14 cellular contexts compared by ENCODE assay signal in the genomic region with DNA sequence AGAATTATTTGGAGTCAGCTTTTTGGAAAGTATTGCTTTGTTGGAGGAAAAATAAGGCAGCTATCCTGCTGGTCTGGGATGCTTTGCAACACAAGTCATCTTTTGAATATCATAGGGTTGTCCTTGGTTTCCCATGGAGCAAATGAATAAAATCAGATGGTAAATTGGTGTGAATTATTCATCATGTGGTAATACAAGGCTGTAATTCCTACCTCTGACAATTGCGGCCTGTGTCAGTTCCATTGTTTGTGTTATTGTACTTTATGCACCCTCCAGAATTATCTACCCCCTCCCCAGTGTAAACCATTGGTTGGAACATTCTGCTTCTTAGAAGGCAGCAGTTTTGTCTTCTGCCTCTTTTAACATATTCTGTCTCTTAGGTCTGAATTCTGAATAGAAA.
A peak's percentile ranks its signal among the peaks of the same experiment; 100 is the strongest.
DNase-seq lines count a peak whose midpoint lies in the region; ATAC-seq and TF ChIP-seq lines count a peak whose summit lies in the region.
"Had no signal": no experiment of that assay in that cellular context is flagged by ENCODE, and none has a peak within 500 bp of the region (broad histone marks: within the 10 kb centered on the region; RNA-seq: fewer than 3 reads in every experiment).

No MANE protein-coding gene starts in this region.

- CTCF ChIA-PET in HEK293 (lab: Yijun Ruan, JAX) = no interaction called here

- no peak for TF ChIP-seq CTCF in HEK293 (tag by site-specific recombination; IDR thresholded peaks at IDR 0.05)

- no peak for ATAC-seq in GM18861 (IDR thresholded peaks at IDR 0.05; ENCODE audit: unreplicated experiment)
- ATAC-seq: CD8-positive, alpha-beta T cell; GM12878 had no signal

- H3K36me3 ChIP-seq in HEK293 (ENCODE audit: control insufficient read depth in 2 of 2, insufficient read depth in 1 of 2, low read length in 2 of 2) = peaks cover 0 to 9% of the 10 kb centered on the region in 2 experiments; a peak in 2 of 3 replicates

- POLR2A ChIA-PET in HEK293 (lab: Yijun Ruan, JAX) = no interaction called here

- no peak overlapping the region for H3K4me3 ChIP-seq in HEK293 (ENCODE audit: low read depth, low read length)
- H3K4me3 ChIP-seq: BLaER1 treated with 17β-estradiol and CSF1 and Interleukin-3, amounts not matched to agents 10 nM and 100 nM; GM12878 had no signal

- no peaks in the 10 kb centered on the region for H3K9me3 ChIP-seq in HEK293 (ENCODE audit: control insufficient read depth, insufficient read depth, low read depth, low read length)
- H3K9me3 ChIP-seq: BLaER1 treated with 17β-estradiol and CSF1 and Interleukin-3, amounts not matched to agents 10 nM and 100 nM had no signal

- H3K4me1 ChIP-seq in HEK293 (ENCODE audit: control insufficient read depth, insufficient read depth, low read length) = no peaks in the 10 kb centered on the region
- H3K4me1 ChIP-seq: BLaER1 treated with 17β-estradiol and CSF1 and Interleukin-3, amounts not matched to agents 10 nM and 100 nM had no signal

- H3K27ac ChIP-seq in HEK293 (ENCODE audit: extremely low read depth, low read depth, low read length) = no peak overlapping the region
- H3K27ac ChIP-seq: BLaER1 treated with 17β-estradiol and CSF1 and Interleukin-3, amounts not matched to agents 10 nM and 100 nM had no signal

- DNase-seq in NCI-H2081 (lab: John Stamatoyannopoulos, UW) = peak; percentile 39 to 73
- DNase-seq in NCI-H69 (lab: John Stamatoyannopoulos, UW) = peak; percentile 74
- DNase-seq in pons (ENCODE audit: low spot score) = peak; percentile 38
- DNase-seq in MV-4-11 (lab: John Stamatoyannopoulos, UW) = no peak
- no peak for DNase-seq in stimulated activated naive CD4-positive, alpha-beta T cell (lab: John Stamatoyannopoulos, UW)
- DNase-seq: Calu3; CD8-positive, alpha-beta T cell; DND-41; EL; H9 had no signal

TF ChIP-seq in HEK293, 187 proteins besides CTCF, POLR2A, EP300 and RAD21:
- TF ChIP-seq, protein P1, sequence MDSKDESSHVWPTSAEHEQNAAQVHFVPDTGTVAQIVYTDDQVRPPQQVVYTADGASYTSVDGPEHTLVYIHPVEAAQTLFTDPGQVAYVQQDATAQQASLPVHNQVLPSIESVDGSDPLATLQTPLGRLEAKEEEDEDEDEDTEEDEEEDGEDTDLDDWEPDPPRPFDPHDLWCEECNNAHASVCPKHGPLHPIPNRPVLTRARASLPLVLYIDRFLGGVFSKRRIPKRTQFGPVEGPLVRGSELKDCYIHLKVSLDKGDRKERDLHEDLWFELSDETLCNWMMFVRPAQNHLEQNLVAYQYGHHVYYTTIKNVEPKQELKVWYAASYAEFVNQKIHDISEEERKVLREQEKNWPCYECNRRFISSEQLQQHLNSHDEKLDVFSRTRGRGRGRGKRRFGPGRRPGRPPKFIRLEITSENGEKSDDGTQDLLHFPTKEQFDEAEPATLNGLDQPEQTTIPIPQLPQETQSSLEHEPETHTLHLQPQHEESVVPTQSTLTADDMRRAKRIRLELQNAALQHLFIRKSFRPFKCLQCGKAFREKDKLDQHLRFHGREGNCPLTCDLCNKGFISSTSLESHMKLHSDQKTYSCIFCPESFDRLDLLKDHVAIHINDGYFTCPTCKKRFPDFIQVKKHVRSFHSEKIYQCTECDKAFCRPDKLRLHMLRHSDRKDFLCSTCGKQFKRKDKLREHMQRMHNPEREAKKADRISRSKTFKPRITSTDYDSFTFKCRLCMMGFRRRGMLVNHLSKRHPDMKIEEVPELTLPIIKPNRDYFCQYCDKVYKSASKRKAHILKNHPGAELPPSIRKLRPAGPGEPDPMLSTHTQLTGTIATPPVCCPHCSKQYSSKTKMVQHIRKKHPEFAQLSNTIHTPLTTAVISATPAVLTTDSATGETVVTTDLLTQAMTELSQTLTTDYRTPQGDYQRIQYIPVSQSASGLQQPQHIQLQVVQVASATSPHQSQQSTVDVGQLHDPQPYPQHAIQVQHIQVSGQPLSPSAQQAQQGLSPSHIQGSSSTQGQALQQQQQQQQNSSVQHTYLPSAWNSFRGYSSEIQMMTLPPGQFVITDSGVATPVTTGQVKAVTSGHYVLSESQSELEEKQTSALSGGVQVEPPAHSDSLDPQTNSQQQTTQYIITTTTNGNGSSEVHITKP (tag by site-specific recombination; IDR thresholded peaks at IDR 0.05) = peak; percentile 70
- no peak for TF ChIP-seq HOXC10 (CRISPR knock-in tag; IDR thresholded peaks at IDR 0.05)

Comparison
In these comparisons a context has a peak if more than half of its experiments do, and no peak if none do; other contexts are left out.
1. DNase-seq: peak in NCI-H2081 (2 of 2), NCI-H69 (single experiment) and pons (single experiment); none in MV-4-11 (single experiment) and stimulated activated naive CD4-positive, alpha-beta T cell (0 of 6).